ENCODE assay signal across 21 cellular contexts in the genomic region with DNA sequence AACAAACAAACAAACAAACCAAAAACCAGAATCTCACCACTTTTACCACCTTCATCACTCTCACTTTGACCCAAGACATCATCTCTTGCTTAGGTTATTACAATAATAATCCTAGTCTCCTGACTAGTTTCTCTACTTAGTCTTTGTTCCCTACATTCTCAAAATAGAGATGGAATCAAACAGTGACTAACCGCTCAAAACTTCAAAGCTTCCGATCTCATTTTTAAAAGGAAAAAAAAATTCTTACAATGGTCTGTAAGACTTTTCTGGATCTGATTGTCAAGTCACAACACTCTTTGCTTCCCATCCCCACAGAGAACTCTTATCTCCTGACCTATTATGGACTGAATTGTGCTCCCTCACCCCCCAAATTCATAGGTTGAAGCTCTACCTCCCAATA.
DNase-seq lines count a peak whose midpoint lies in the region; ATAC-seq and TF ChIP-seq lines count a peak whose summit lies in the region.
"Had no signal": no experiment of that assay in that cellular context is flagged by ENCODE, and none has a peak within 500 bp of the region (broad histone marks: within the 10 kb centered on the region; RNA-seq: fewer than 3 reads in every experiment).

No MANE protein-coding gene starts in this region.

- H3K4me2 ChIP-seq in osteoblast (ENCODE audit: insufficient read depth, low read length), result peak overlapping the region; percentile 29
- H3K4me2 ChIP-seq: KMS-11 had no signal

- H3K4me3 Mint-ChIP-seq in chondrocyte (ENCODE audit: unreplicated experiment), result no peak overlapping the region
- H3K4me3 Mint-ChIP-seq in activated naive CD8-positive, alpha-beta T cell treated with anti-CD3 and anti-CD28 coated beads for 36 hours, result no peak overlapping the region
- H3K4me3 Mint-ChIP-seq: activated naive CD8-positive, alpha-beta T cell treated with anti-CD3 and anti-CD28 coated beads, Interleukin-2, amount 50 U/mL, for 24 hours; H9 had no signal

- TF ChIP-seq CTCF in chondrocyte (IDR thresholded peaks at IDR 0.05), result no peak
- no peak for TF ChIP-seq CTCF in osteoblast (IDR thresholded peaks at IDR 0.05; ENCODE audit: extremely low read depth, low read depth, low read length)

- no peak overlapping the region for H2AFZ ChIP-seq in osteoblast (ENCODE audit: low read length)

- DNase-seq in AG08396 (ENCODE audit: low spot score) (peak; percentile 15), HS-27A (ENCODE audit: low read depth) (peak; percentile 5), chondrocyte (ENCODE audit: low spot score) (no peak), osteoblast (ENCODE audit: insufficient read length, low spot score, missing footprints) (peak; percentile 74), GM19240 (ENCODE audit: insufficient read length, low spot score) (no peak)
- DNase-seq in stimulated activated naive CD8-positive, alpha-beta T cell treated with anti-CD3 and anti-CD28 coated beads, Interleukin-15, Interleukin-2, amounts not matched to agents 100 U/mL and 50 U/mL, for 24 hours, result no peak
- DNase-seq in activated naive CD8-positive, alpha-beta T cell treated with anti-CD3 and anti-CD28 coated beads for 36 hours, result no peak
- DNase-seq: activated naive CD8-positive, alpha-beta T cell treated with anti-CD3 and anti-CD28 coated beads, Interleukin-2, amount 50 U/mL, for 24 hours; central memory CD4-positive, alpha-beta T cell; effector CD8-positive, alpha-beta T cell; H9; hypothalamus; kidney; NCI-H1105; NCI-H69; OCI-M1; stimulated activated naive CD4-positive, alpha-beta T cell treated with Interleukin-2 at 50 U/mL for 16 hours had no signal

- H3K36me3 Mint-ChIP-seq in chondrocyte (ENCODE audit: low read depth), result no peaks in the 10 kb centered on the region
- H3K36me3 Mint-ChIP-seq in activated naive CD8-positive, alpha-beta T cell treated with anti-CD3 and anti-CD28 coated beads for 36 hours, result no peaks in the 10 kb centered on the region

- H3K27me3 ChIP-seq in osteoblast (ENCODE audit: insufficient read depth, low read length), result no peaks in the 10 kb centered on the region

- H4K20me1 ChIP-seq in osteoblast (ENCODE audit: insufficient read depth, low read length), result no peaks in the 10 kb centered on the region

- peak overlapping the region; percentile 35 for H3K27ac ChIP-seq in osteoblast (ENCODE audit: low read depth, low read length)
- H3K27ac ChIP-seq: HL-60, KMS-11 had no signal

- peaks cover 44% of the 10 kb centered on the region for H3K4me1 ChIP-seq in osteoblast (ENCODE audit: insufficient read depth, low read length)

- no peaks in the 10 kb centered on the region for H3K36me3 ChIP-seq in osteoblast (ENCODE audit: insufficient read depth, low read length)

- H3K9me3 Mint-ChIP-seq in chondrocyte (ENCODE audit: low read depth), result no peaks in the 10 kb centered on the region
- H3K9me3 Mint-ChIP-seq in activated naive CD8-positive, alpha-beta T cell treated with anti-CD3 and anti-CD28 coated beads for 36 hours, result no peaks in the 10 kb centered on the region
- H3K9me3 Mint-ChIP-seq: activated naive CD8-positive, alpha-beta T cell treated with anti-CD3 and anti-CD28 coated beads, Interleukin-2, amount 50 U/mL, for 24 hours; H9 had no signal

- H3K9me3 ChIP-seq in osteoblast (ENCODE audit: low read depth, low read length), result no peaks in the 10 kb centered on the region

- peaks cover 80% of the 10 kb centered on the region for H3K79me2 ChIP-seq in osteoblast (ENCODE audit: insufficient read depth, low read length)

- peaks cover 45% of the 10 kb centered on the region for H3K4me1 Mint-ChIP-seq in chondrocyte (ENCODE audit: low read depth)
- peaks cover 6% of the 10 kb centered on the region for H3K4me1 Mint-ChIP-seq in activated naive CD8-positive, alpha-beta T cell treated with anti-CD3 and anti-CD28 coated beads for 36 hours

- peak overlapping the region; percentile 57 for H3K27ac Mint-ChIP-seq in chondrocyte (ENCODE audit: unreplicated experiment)
- no peak overlapping the region for H3K27ac Mint-ChIP-seq in activated naive CD8-positive, alpha-beta T cell treated with anti-CD3 and anti-CD28 coated beads for 36 hours
- H3K27ac Mint-ChIP-seq: activated naive CD8-positive, alpha-beta T cell treated with anti-CD3 and anti-CD28 coated beads, Interleukin-2, amount 50 U/mL, for 24 hours had no signal

- H3K4me3 ChIP-seq in osteoblast (ENCODE audit: insufficient read depth, low read length), result no peak overlapping the region

- no peak for ATAC-seq in HG03354 (IDR thresholded peaks at IDR 0.05; ENCODE audit: poor library complexity, severe bottlenecking, unreplicated experiment)
- ATAC-seq in stimulated activated naive CD8-positive, alpha-beta T cell treated with anti-CD3 and anti-CD28 coated beads, Interleukin-15, Interleukin-2, amounts not matched to agents 100 U/mL and 50 U/mL, for 24 hours, result no peak
- ATAC-seq: activated CD4-positive, CD25-positive, alpha-beta regulatory T cell treated with anti-CD3 and anti-CD28 coated beads, Interleukin-2, amount 50 U/mL, for 24 hours; activated naive CD8-positive, alpha-beta T cell treated with anti-CD3 and anti-CD28 coated beads, Interleukin-2, amount 50 U/mL, for 24 hours had no signal

- H3K27me3 Mint-ChIP-seq in chondrocyte (ENCODE audit: low read depth), result no peaks in the 10 kb centered on the region
- no peaks in the 10 kb centered on the region for H3K27me3 Mint-ChIP-seq in activated naive CD8-positive, alpha-beta T cell treated with anti-CD3 and anti-CD28 coated beads for 36 hours
- H3K27me3 Mint-ChIP-seq: activated naive CD8-positive, alpha-beta T cell treated with anti-CD3 and anti-CD28 coated beads, Interleukin-2, amount 50 U/mL, for 24 hours had no signal

Comparison
In these comparisons a context has a peak if more than half of its experiments do, and no peak if none do; other contexts are left out.
1. DNase-seq: peak in AG08396 (single experiment), HS-27A (single experiment) and osteoblast (single experiment); none in chondrocyte (single experiment), GM19240 (single experiment), stimulated activated naive CD8-positive, alpha-beta T cell treated with anti-CD3 and anti-CD28 coated beads, Interleukin-15, Interleukin-2, amounts not matched to agents 100 U/mL and 50 U/mL, for 24 hours (single experiment) and activated naive CD8-positive, alpha-beta T cell treated with anti-CD3 and anti-CD28 coated beads for 36 hours (single experiment).